In the genomic region with DNA sequence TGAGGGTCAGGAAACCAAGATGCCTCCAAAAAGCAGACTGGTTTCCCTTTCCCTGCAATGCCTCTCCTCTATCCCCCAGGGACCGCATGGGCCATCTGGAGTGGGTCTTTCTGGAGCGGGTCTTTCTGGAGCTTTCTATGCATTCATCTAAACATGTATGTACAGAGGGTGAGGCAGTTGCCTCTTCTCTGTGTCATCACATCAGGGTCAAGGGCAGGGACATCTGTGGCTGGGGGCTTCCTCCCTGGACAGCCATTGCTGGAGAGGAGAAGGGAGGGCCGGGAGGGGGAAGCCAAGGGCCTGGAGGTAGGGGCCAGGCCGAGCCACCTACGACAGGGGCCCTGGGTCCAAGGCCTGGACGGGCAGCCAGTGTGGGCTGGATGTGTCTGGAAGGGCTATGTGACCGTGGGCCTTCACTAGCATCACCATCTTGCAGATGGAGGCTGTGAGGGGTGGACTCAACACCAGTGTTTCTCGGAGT, we compare ENCODE assay signal across 8 cellular contexts. TPM values are rescaled to one million over a fixed set of nuclear protein-coding genes. Genes with fewer than 3 reads are reported as not detected.
DNase-seq lines count a peak whose midpoint lies in the region; ATAC-seq and TF ChIP-seq lines count a peak whose summit lies in the region.

No MANE protein-coding gene starts in this region.

- H3K4me1 ChIP-seq in stomach (peaks cover 4 to 73% (median 23%) of the 10 kb centered on the region in 4 donors), GM23338 (ENCODE audit: insufficient read depth) (peaks cover 7% of the 10 kb centered on the region; the same call in 1 of the 2 replicates)

- H3K4me2 ChIP-seq in SU-DHL-6 (ENCODE audit: low read depth, low read length, poor library complexity, severe bottlenecking) (peak overlapping the region; percentile 61), GM23338 (no peak overlapping the region)

- peak overlapping the region; percentile 96 for H3K4me3 Mint-ChIP-seq in activated CD4-positive, alpha-beta T cell treated with anti-CD3 and anti-CD28 coated beads, Interleukin-2, amount 10 ng/mL, durations not matched to agents 24 days and 14 days
- no peak overlapping the region for H3K4me3 Mint-ChIP-seq in GM23338

- H3K9me3 ChIP-seq in SU-DHL-6 (ENCODE audit: insufficient read depth, low read length) (no peaks in the 10 kb centered on the region), stomach (no peaks in the 10 kb centered on the region)

- H3K36me3 ChIP-seq in SU-DHL-6 (ENCODE audit: low read length) (no peaks in the 10 kb centered on the region), stomach (no peaks in the 10 kb centered on the region), GM23338 (ENCODE audit: insufficient read depth) (no peaks in the 10 kb centered on the region)

- intact Hi-C loops in activated CD4-positive, alpha-beta T cell treated with anti-CD3 and anti-CD28 coated beads, Interleukin-2, amount 10 ng/mL, durations not matched to agents 24 days and 14 days (cut with micrococcal nuclease), result loop anchor here (1.0 to 5.0 kb wide), 4 partner anchors 22 to 415 kb away; a partner anchor contains a TSS
- intact Hi-C loops in stomach (cut with DNase I; ENCODE audit: low total_unique reads), result no loop called here

- H3K4me3 ChIP-seq in SU-DHL-6 (ENCODE audit: insufficient read depth, low read length, poor library complexity, severe bottlenecking) (peak overlapping the region; percentile 50), fibroblast of the aortic adventitia (ENCODE audit: low read depth, low read length) (peak overlapping the region; percentile 69), stomach (peak overlapping the region; percentile 36 to 45 (median 38)), GM23338 (no peak overlapping the region)

- no peak for TF ChIP-seq POLR2A in stomach (IDR thresholded peaks at IDR 0.05)

- H3F3A ChIP-seq in SU-DHL-6 (ENCODE audit: insufficient read depth), result no peaks in the 10 kb centered on the region
- no peaks in the 10 kb centered on the region for H3F3A ChIP-seq in GM23338 (replicated peaks; ENCODE audit: low read depth)

- peaks cover 13% of the 10 kb centered on the region for H3K36me3 Mint-ChIP-seq in activated CD4-positive, alpha-beta T cell treated with anti-CD3 and anti-CD28 coated beads, Interleukin-2, amount 10 ng/mL, durations not matched to agents 24 days and 14 days (ENCODE audit: low read depth)
- no peaks in the 10 kb centered on the region for H3K36me3 Mint-ChIP-seq in GM23338 (ENCODE audit: low read depth)

- TF ChIP-seq CTCF in SU-DHL-6 (IDR thresholded peaks at IDR 0.05; ENCODE audit: insufficient read depth, low read length, poor library complexity, severe bottlenecking) (no peak), fibroblast of the aortic adventitia (IDR thresholded peaks at IDR 0.05; ENCODE audit: insufficient read depth, low read length) (no peak), stomach (IDR thresholded peaks at IDR 0.05) (no peak), GM23338 (conservative IDR thresholded peaks at IDR 0.05; ENCODE audit: low read depth in 2 of 2) (no peak)

- peaks cover 65% of the 10 kb centered on the region for H3K4me1 Mint-ChIP-seq in activated CD4-positive, alpha-beta T cell treated with anti-CD3 and anti-CD28 coated beads, Interleukin-2, amount 10 ng/mL, durations not matched to agents 24 days and 14 days
- H3K4me1 Mint-ChIP-seq in GM23338, result peaks cover 14% of the 10 kb centered on the region

- H3K27me3 ChIP-seq in SU-DHL-6 (ENCODE audit: low read length) (no peaks in the 10 kb centered on the region), stomach (no peaks in the 10 kb centered on the region), GM23338 (ENCODE audit: insufficient read depth) (no peaks in the 10 kb centered on the region)

- H3K27ac Mint-ChIP-seq in activated CD4-positive, alpha-beta T cell treated with anti-CD3 and anti-CD28 coated beads, Interleukin-2, amount 10 ng/mL, durations not matched to agents 24 days and 14 days, result peak overlapping the region; percentile 96
- no peak overlapping the region for H3K27ac Mint-ChIP-seq in GM23338

- H3K9me2 ChIP-seq in SU-DHL-6 (replicated peaks; ENCODE audit: insufficient read depth, low read length) (no peaks in the 10 kb centered on the region), GM23338 (ENCODE audit: insufficient read depth) (no peaks in the 10 kb centered on the region)

- H2AFZ ChIP-seq in SU-DHL-6 (ENCODE audit: low read depth, low read length, severe bottlenecking) (peak overlapping the region; percentile 7), GM23338 (no peak overlapping the region)

- H3K27me3 Mint-ChIP-seq in activated CD4-positive, alpha-beta T cell treated with anti-CD3 and anti-CD28 coated beads, Interleukin-2, amount 10 ng/mL, durations not matched to agents 24 days and 14 days, result no peaks in the 10 kb centered on the region
- H3K27me3 Mint-ChIP-seq in GM23338 (ENCODE audit: insufficient read depth, low read depth, poor library complexity), result peaks cover 13% of the 10 kb centered on the region

- H3K79me2 ChIP-seq in SU-DHL-6 (ENCODE audit: insufficient read depth, low read length) (no peaks in the 10 kb centered on the region), GM23338 (replicated peaks; ENCODE audit: insufficient read depth) (no peaks in the 10 kb centered on the region)

- no peaks in the 10 kb centered on the region for H3K9me3 Mint-ChIP-seq in activated CD4-positive, alpha-beta T cell treated with anti-CD3 and anti-CD28 coated beads, Interleukin-2, amount 10 ng/mL, durations not matched to agents 24 days and 14 days
- no peaks in the 10 kb centered on the region for H3K9me3 Mint-ChIP-seq in GM23338

- H4K20me1 ChIP-seq in SU-DHL-6 (ENCODE audit: low read depth, low read length) (no peaks in the 10 kb centered on the region), GM23338 (replicated peaks; ENCODE audit: insufficient read depth) (no peaks in the 10 kb centered on the region)

- DNase-seq in activated CD4-positive, alpha-beta T cell treated with anti-CD3 and anti-CD28 coated beads, Interleukin-2, amount 10 ng/mL, durations not matched to agents 24 days and 14 days, result no peak
- no peak for DNase-seq in activated CD4-positive, alpha-beta T cell treated with anti-CD3 and anti-CD28 coated beads, Interleukin-2, amount 50 U/mL, for 4 hours
- DNase-seq in fibroblast of the aortic adventitia (ENCODE audit: low read depth) (no peak), stomach (no peak), GM23338 (ENCODE audit: low spot score) (no peak), NCI-H226 (no peak), NCI-H2196 (lab: John Stamatoyannopoulos, UW; ENCODE audit: unreplicated experiment) (no peak)

- no peak overlapping the region for H3K27ac ChIP-seq in SU-DHL-6 (ENCODE audit: low read depth, low read length)
- H3K27ac ChIP-seq in stomach, result peak overlapping the region in 4 of 5 donors; percentile 62 to 81 (median 66)
- H3K27ac ChIP-seq in GM23338 (ENCODE audit: low read depth), result no peak overlapping the region

- WGBS in stomach, 5 donors, result 81 to 89% (median 84%) methylated on average over 7 to 8 of the region's 8 CpGs

- TF ChIP-seq EP300 in stomach (IDR thresholded peaks at IDR 0.05), result no peak

- peak overlapping the region; percentile 60; the same call in 1 of the 2 replicates for H3K9ac ChIP-seq in SU-DHL-6 (ENCODE audit: low read length)

- ATAC-seq in GM23338, result no peak

TF ChIP-seq in GM23338, 12 proteins besides CTCF, POLR2A, EP300 and RAD21 (continues in another document):
- TF ChIP-seq EZH2phosphoT487 (IDR thresholded peaks at IDR 0.05; ENCODE audit: unreplicated experiment) (no peak), ZNF114 (CRISPR knock-in tag; IDR thresholded peaks at IDR 0.05) (no peak)

RNA-seq across cellular contexts. Expression of a gene that starts 0.8 kb away (rescaled TPM):
- total RNA-seq in activated CD4-positive, alpha-beta T cell treated with anti-CD3 and anti-CD28 coated beads, Interleukin-2, amount 10 ng/mL, durations not matched to agents 24 days and 14 days, result 85.6 and 86.2 TPM in 2 replicates
- total RNA-seq in fibroblast of the aortic adventitia (ENCODE audit: low replicate concordance), result 7.4 and 26.0 TPM in 2 replicates
- 100 to 1,000 TPM in 1 of 5 donors, 10 to 100 TPM in 4; 15.1 to 216 (median 33.3) TPM for total RNA-seq in stomach
- 1 to 10 TPM in 2 of 3 donors, under 1 TPM in 1; 0.76 to 4.4 (median 3.7) TPM for polyA plus RNA-seq in stomach
- 10.5 and 10.8 TPM in 2 replicates for total RNA-seq in GM23338 (2014; rRNA removed; shearing (Covaris generic))
- 2.4 and 2.5 TPM in 2 replicates for polyA plus RNA-seq in GM23338 (2016; fragmentation: Nextera tagmentation; extraction: Ambion mirVana)

Comparison
In these comparisons a context has a peak if more than half of its experiments do, and no peak if none do; other contexts are left out.
1. H3K27ac ChIP-seq: peak in stomach (4 of 5); none in SU-DHL-6 (single experiment) and GM23338 (single experiment).